In genomic region chr3:105561875-105562274, GRCh38 we compare ENCODE assay signal across 25 cellular contexts.
"Had no signal": no experiment of that assay in that cellular context is flagged by ENCODE, and none has a peak within 500 bp of the region (broad histone marks: within the 10 kb centered on the region; RNA-seq: fewer than 3 reads in every experiment).

No MANE protein-coding gene starts in this region.

- H3K4me1 ChIP-seq: gastrocnemius medialis, heart right ventricle, left ventricle myocardium inferior, psoas muscle, right lobe of liver, spleen, testis had no signal

- H3K4me3 ChIP-seq: dorsolateral prefrontal cortex, gastrocnemius medialis, heart right ventricle, left ventricle myocardium inferior, lung, psoas muscle, right lobe of liver, spleen, testis had no signal

- H3K27ac ChIP-seq: gastrocnemius medialis, heart right ventricle, left ventricle myocardium inferior, psoas muscle, right lobe of liver, spleen, testis had no signal

- FAIRE-seq: endometrium, keratinocyte had no signal

- ATAC-seq: esophagus mucosa; gastrocnemius medialis; heart right ventricle; naive thymus-derived CD4-positive, alpha-beta T cell; psoas muscle; right lobe of liver; stimulated activated naive B cell treated with anti-CD40 and anti-IgM and Interleukin-4, amounts not matched to agents 10 μg/mL and 1 μg/mL and 100 μg/mL, for 72 hours; stimulated activated naive CD8-positive, alpha-beta T cell treated with anti-CD3 and anti-CD28 coated beads, Interleukin-15, amount 100 ng/mL, for 72 hours had no signal

- H3K36me3 ChIP-seq: gastrocnemius medialis, heart right ventricle, left ventricle myocardium inferior, right lobe of liver had no signal

- H3K9me3 ChIP-seq: gastrocnemius medialis, left ventricle myocardium inferior, psoas muscle, right lobe of liver, spleen, testis had no signal

- H3K27me3 ChIP-seq: dorsolateral prefrontal cortex, gastrocnemius medialis, heart right ventricle, right lobe of liver, spleen, testis had no signal

- DNase-seq: cortex of kidney; dorsolateral prefrontal cortex; effector memory CD4-positive, alpha-beta T cell; gastrocnemius medialis; heart right ventricle; immature natural killer cell; left ventricle myocardium inferior; mesenchymal stem cell; naive thymus-derived CD4-positive, alpha-beta T cell; nephron progenitor cell; psoas muscle; retina; right lobe of liver; spleen; stimulated activated CD4-positive, alpha-beta T cell treated with anti-CD3 and anti-CD28 coated beads, Interleukin-15, amount 100 ng/mL, for 24 hours; stimulated activated CD4-positive, alpha-beta T cell treated with anti-CD3 and anti-CD28 coated beads, Interleukin-1b, Interleukin-23, amount 100 ng/mL, for 48 hours; stimulated activated CD4-positive, alpha-beta T cell treated with anti-CD3 and anti-CD28 coated beads, Interleukin-4, amount 100 ng/mL, for 24 hours; stimulated activated naive B cell treated with anti-CD40 and anti-IgM and Interleukin-4, amounts not matched to agents 10 μg/mL and 1 μg/mL and 100 μg/mL, for 72 hours; stimulated activated naive CD8-positive, alpha-beta T cell treated with anti-CD3 and anti-CD28 coated beads, Interleukin-15, amount 100 ng/mL, for 72 hours; testis; trophoblast cell had no signal
